In genomic region chr1:32361674-32362473, GRCh38 we compare ENCODE assay signal across 8 cellular contexts. TPM values are rescaled to one million over a fixed set of nuclear protein-coding genes. Genes with fewer than 3 reads are reported as not detected.
DNase-seq lines count a peak whose midpoint lies in the region; ATAC-seq and TF ChIP-seq lines count a peak whose summit lies in the region.

No MANE protein-coding gene starts in this region.

- peak overlapping the region in 1 of 4 donors; percentile 60 for H3K27ac ChIP-seq in upper lobe of left lung

- peaks cover 13 to 24% (median 15%) of the 10 kb centered on the region in 4 donors for H3K4me1 ChIP-seq in upper lobe of left lung

- peaks cover 24 to 47% (median 35%) of the 10 kb centered on the region in 3 donors for H3K4me1 Mint-ChIP-seq in naive B cell

- H3K36me3 Mint-ChIP-seq in naive B cell: no peaks in the 10 kb centered on the region

- TF ChIP-seq EP300 in upper lobe of left lung (IDR thresholded peaks at IDR 0.05): no peak

- H3K9me3 Mint-ChIP-seq in naive B cell: peaks cover 0 to 1% (median 0%) of the 10 kb centered on the region in 7 donors

- TF ChIP-seq POLR2A in upper lobe of left lung (IDR thresholded peaks at IDR 0.05): no peak

- H3K27ac Mint-ChIP-seq in naive B cell: peak overlapping the region in 1 of 6 donors; percentile 21

- TF ChIP-seq CTCF in fibroblast of the aortic adventitia (IDR thresholded peaks at IDR 0.05; ENCODE audit: insufficient read depth, low read length) (peak; percentile 25), upper lobe of left lung (IDR thresholded peaks at IDR 0.05) (peak in 5 of 6 experiments; percentile 33 to 57 (median 33))

- WGBS in upper lobe of left lung, 2 donors: 0% methylated on average over 11 of the region's 91 CpGs; no CpG with 5 or more reads in 1 of the 2 donors

- no peaks in the 10 kb centered on the region for H3K9me3 ChIP-seq in upper lobe of left lung

- peak; percentile 25 to 29 for ATAC-seq in naive B cell (ENCODE audit: low read depth in 2 of 2)
- ATAC-seq in upper lobe of left lung (ENCODE audit: low FRiP score in 2 of 2): peak; percentile 54 to 77
- no peak for ATAC-seq in GM19351 (IDR thresholded peaks at IDR 0.05; ENCODE audit: unreplicated experiment)

- H3K4me3 Mint-ChIP-seq in naive B cell: peak overlapping the region in 7 of 8 donors; percentile 52 to 81 (median 70)

- peaks cover 0 to 5% (median 0%) of the 10 kb centered on the region in 3 donors for H3K27me3 Mint-ChIP-seq in naive B cell

- DNase-seq in NCI-H146 (lab: John Stamatoyannopoulos, UW) (peak; percentile 42), NCI-H146 treated with DMSO at 0.1 percent for 48 hours (lab: John Stamatoyannopoulos, UW; ENCODE audit: unreplicated experiment) (no peak), fibroblast of the aortic adventitia (ENCODE audit: low read depth) (peak; percentile 25), naive B cell (peak; percentile 32), upper lobe of left lung (peak in 1 of 2 donors; percentile 91), COLO829 (ENCODE audit: low spot score) (no peak)
- DNase-seq in activated CD8-positive, alpha-beta memory T cell treated with anti-CD3 and anti-CD28 coated beads, Interleukin-2, amount 50 U/mL, for 4 hours: peak; percentile 45

- peaks cover 3 to 37% (median 20%) of the 10 kb centered on the region in 4 donors for H3K36me3 ChIP-seq in upper lobe of left lung

- H3K27me3 ChIP-seq in upper lobe of left lung: peaks cover 0 to 4% (median 0%) of the 10 kb centered on the region in 4 donors

- H3K4me3 ChIP-seq in fibroblast of the aortic adventitia (ENCODE audit: low read depth, low read length) (peak overlapping the region; percentile 37), upper lobe of left lung (peak overlapping the region; percentile 16 to 47 (median 39))

RNA-seq across cellular contexts. Expression of gene FAM229A, which starts 0.4 kb away (rescaled TPM):
- 1.6 and 1.7 TPM in 2 replicates for total RNA-seq in fibroblast of the aortic adventitia (ENCODE audit: low replicate concordance)
- polyA plus RNA-seq in naive B cell (ENCODE audit: low read depth in 6 of 6): 1 to 10 TPM in 1 of 6 donors, under 1 TPM in 4, not detected in 1; 0.24 to 1.2 (median 0.53) TPM
- 10 to 100 TPM in 3 of 6 donors, 1 to 10 TPM in 3; 4.3 to 43.0 (median 10.5) TPM for total RNA-seq in upper lobe of left lung

RNA-seq across cellular contexts. Expression of gene TSSK3, which starts 0.5 kb away (rescaled TPM):
- total RNA-seq in fibroblast of the aortic adventitia (ENCODE audit: low replicate concordance) (1.2 and 2.3 TPM in 2 replicates), upper lobe of left lung (1 to 10 TPM in 4 of 6 donors, not detected in 2; 1.2 to 2.3 (median 1.8) TPM)
- 1 to 10 TPM in 3 of 6 donors, under 1 TPM in 3; 0.30 to 4.8 (median 0.94) TPM for polyA plus RNA-seq in naive B cell (ENCODE audit: low read depth in 6 of 6)

RNA-seq across cellular contexts. Expression of gene MARCKSL1, which starts 25.8 kb away (rescaled TPM):
- 14.4 and 106 TPM in 2 replicates for total RNA-seq in fibroblast of the aortic adventitia (ENCODE audit: low replicate concordance)
- 100 to 1,000 TPM; 171 to 297 (median 207) TPM for polyA plus RNA-seq in naive B cell (ENCODE audit: low read depth in 6 of 6)
- 10 to 100 TPM in 2 of 6 donors, 1 to 10 TPM in 4; 1.0 to 56.9 (median 9.4) TPM for total RNA-seq in upper lobe of left lung

RNA-seq across cellular contexts. Expression of gene BSDC1, which starts 32.4 kb away (rescaled TPM):
- total RNA-seq in fibroblast of the aortic adventitia (ENCODE audit: low replicate concordance) (47.6 and 52.3 TPM in 2 replicates), upper lobe of left lung (100 to 1,000 TPM in 1 of 6 donors, 10 to 100 TPM in 5; 60.8 to 116 (median 68.9) TPM)
- 10 to 100 TPM; 22.8 to 66.7 (median 44.0) TPM for polyA plus RNA-seq in naive B cell (ENCODE audit: low read depth in 6 of 6)

Comparison
In these comparisons a context has a peak if more than half of its experiments do, and no peak if none do; other contexts are left out.
1. DNase-seq: peak in NCI-H146 (single experiment), activated CD8-positive, alpha-beta memory T cell treated with anti-CD3 and anti-CD28 coated beads, Interleukin-2, amount 50 U/mL, for 4 hours (single experiment), fibroblast of the aortic adventitia (single experiment) and naive B cell (single experiment); none in NCI-H146 treated with DMSO at 0.1 percent for 48 hours (single experiment) and COLO829 (single experiment).